15 cellular contexts compared by ENCODE assay signal in the genomic region with DNA sequence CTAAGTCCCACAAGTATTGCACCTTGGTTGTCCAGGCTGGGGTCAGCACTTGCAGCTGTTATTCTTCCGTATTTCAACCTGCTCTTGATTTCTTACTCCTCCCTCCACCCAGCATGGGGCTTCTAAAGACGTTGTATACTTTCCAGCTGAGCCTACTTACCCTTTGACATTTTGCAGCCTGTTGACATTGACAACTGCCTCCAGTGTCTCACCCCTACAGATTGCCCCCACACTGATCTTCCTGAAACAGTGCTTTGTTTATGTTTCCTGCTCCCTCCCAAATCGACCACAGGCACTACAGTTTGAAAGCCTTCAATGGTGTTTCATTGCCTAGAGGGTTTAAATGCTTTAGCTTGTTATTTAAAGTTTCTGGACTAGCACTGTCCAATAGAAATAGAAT. TPM values are rescaled to one million over a fixed set of nuclear protein-coding genes. Genes with fewer than 3 reads are reported as not detected.
DNase-seq lines count a peak whose midpoint lies in the region; ATAC-seq and TF ChIP-seq lines count a peak whose summit lies in the region.
"Had no signal": no experiment of that assay in that cellular context is flagged by ENCODE, and none has a peak within 500 bp of the region (broad histone marks: within the 10 kb centered on the region; RNA-seq: fewer than 3 reads in every experiment).

No MANE protein-coding gene starts in this region.

- H3K27ac ChIP-seq in DND-41 (ENCODE audit: low read length) (no peak overlapping the region), OCI-LY1 (ENCODE audit: low read depth, low read length, poor library complexity, severe bottlenecking) (peak overlapping the region; percentile 97), breast epithelium (no peak overlapping the region)
- H3K27ac ChIP-seq: body of pancreas had no signal

- H4K20me1 ChIP-seq in DND-41 (ENCODE audit: insufficient read depth, low read length) (peaks cover 65% of the 10 kb centered on the region), OCI-LY1 (ENCODE audit: insufficient read depth, low read length) (no peaks in the 10 kb centered on the region)

- TF ChIP-seq CTCF in DND-41 (IDR thresholded peaks at IDR 0.05; ENCODE audit: borderline replicate concordance, extremely low read depth, low read length, poor library complexity, severe bottlenecking) = no peak
- no peak for TF ChIP-seq CTCF in OCI-LY1 (IDR thresholded peaks at IDR 0.05; ENCODE audit: low read length)
- no peak for TF ChIP-seq CTCF in endothelial cell (IDR thresholded peaks at IDR 0.05; ENCODE audit: unreplicated experiment)
- no peak for TF ChIP-seq CTCF in breast epithelium (IDR thresholded peaks at IDR 0.05)

- intact Hi-C loops in breast epithelium (cut with DNase I; ENCODE audit: low total_unique reads) = no loop called here

- H3K9ac ChIP-seq in DND-41 (ENCODE audit: low read depth, low read length) = no peak overlapping the region
- peak overlapping the region; percentile 44; the same call in 1 of the 2 replicates for H3K9ac ChIP-seq in OCI-LY1 (ENCODE audit: low read length)

- H3K4me3 Mint-ChIP-seq in endothelial cell (ENCODE audit: unreplicated experiment) = peak overlapping the region; percentile 33

- H3K79me2 ChIP-seq in DND-41 (ENCODE audit: insufficient read depth, low read length) (peaks cover 97% of the 10 kb centered on the region), OCI-LY1 (ENCODE audit: insufficient read depth, low read length) (peaks cover 68% of the 10 kb centered on the region)

- H3K27me3 ChIP-seq in DND-41 (ENCODE audit: insufficient read depth, low read length, poor library complexity) = no peaks in the 10 kb centered on the region
- H3K27me3 ChIP-seq in OCI-LY1 (ENCODE audit: insufficient read depth, low read length) = no peaks in the 10 kb centered on the region
- H3K27me3 ChIP-seq in breast epithelium = no peaks in the 10 kb centered on the region
- H3K27me3 ChIP-seq: body of pancreas, heart right ventricle had no signal

- H2AFZ ChIP-seq in DND-41 (ENCODE audit: low read depth, low read length) (no peak overlapping the region), OCI-LY1 (ENCODE audit: low read length) (no peak overlapping the region)

- 0 out of 2 replicates have a peak, but pooled peaks cover 2% of the 10 kb centered on the region for H3F3A ChIP-seq in OCI-LY1 (ENCODE audit: insufficient read depth, low read length)

- H3K9me3 Mint-ChIP-seq in endothelial cell (ENCODE audit: unreplicated experiment) = no peaks in the 10 kb centered on the region

- peak overlapping the region; percentile 43 for H3K27ac Mint-ChIP-seq in endothelial cell (ENCODE audit: unreplicated experiment)

- H3K4me2 ChIP-seq in DND-41 (ENCODE audit: insufficient read depth, low read length) = no peak overlapping the region
- H3K4me2 ChIP-seq in OCI-LY1 (ENCODE audit: low read length) = peak overlapping the region; percentile 59

- H3K9me2 ChIP-seq in OCI-LY1 (ENCODE audit: low read depth, low read length) = no peaks in the 10 kb centered on the region

- ATAC-seq in DND-41 (ENCODE audit: insufficient read depth, low read depth) (peak; percentile 62), GM19324 (IDR thresholded peaks at IDR 0.05; ENCODE audit: low FRiP score, unreplicated experiment) (no peak), HG03460 (IDR thresholded peaks at IDR 0.05; ENCODE audit: unreplicated experiment) (no peak)
- ATAC-seq: body of pancreas, heart right ventricle, left ventricle myocardium superior had no signal

- DNase-seq in Ammon's horn (ENCODE audit: low spot score) = peak; percentile 34
- peak; percentile 40 for DNase-seq in DND-41
- no peak for DNase-seq in endothelial cell (ENCODE audit: low spot score)
- DNase-seq in breast epithelium (ENCODE audit: low spot score in 2 of 2) = no peak
- DNase-seq in medulla oblongata (ENCODE audit: extremely low spot score) = no peak
- DNase-seq: body of pancreas; C1 segment of cervical spinal cord; heart right ventricle; left ventricle myocardium superior; NCI-H1436 treated with DMSO at 0.1 percent for 48 hours; stimulated activated CD4-positive, alpha-beta T cell treated with anti-CD3 and anti-CD28 coated beads, Interleukin-15, amount 100 ng/mL, for 24 hours had no signal

- H3K36me3 Mint-ChIP-seq in endothelial cell (ENCODE audit: low read depth, unreplicated experiment) = no peaks in the 10 kb centered on the region

- no peaks in the 10 kb centered on the region for H3K9me3 ChIP-seq in DND-41 (ENCODE audit: insufficient read depth, low read length, severe bottlenecking)
- no peaks in the 10 kb centered on the region for H3K9me3 ChIP-seq in OCI-LY1 (ENCODE audit: low read length)
- no peaks in the 10 kb centered on the region for H3K9me3 ChIP-seq in breast epithelium
- H3K9me3 ChIP-seq: body of pancreas, heart right ventricle had no signal

- no peak for TF ChIP-seq POLR2A in breast epithelium (IDR thresholded peaks at IDR 0.05)

- H3K4me1 Mint-ChIP-seq in endothelial cell (ENCODE audit: unreplicated experiment) = peaks cover 33% of the 10 kb centered on the region

- H3K27me3 Mint-ChIP-seq in endothelial cell (ENCODE audit: unreplicated experiment) = peaks cover 2% of the 10 kb centered on the region

- H3K4me3 ChIP-seq in DND-41 (ENCODE audit: low read depth in 1 of 2, low read length in 2 of 2) = no peak overlapping the region
- peak overlapping the region; percentile 24 for H3K4me3 ChIP-seq in OCI-LY1 (ENCODE audit: low read depth, low read length, poor library complexity, severe bottlenecking)
- no peak overlapping the region for H3K4me3 ChIP-seq in breast epithelium
- H3K4me3 ChIP-seq: body of pancreas, heart right ventricle had no signal

- H3K36me3 ChIP-seq in DND-41 (ENCODE audit: insufficient read depth, low read length) = no peaks in the 10 kb centered on the region
- no peaks in the 10 kb centered on the region for H3K36me3 ChIP-seq in OCI-LY1 (ENCODE audit: insufficient read depth, low read length)
- no peaks in the 10 kb centered on the region for H3K36me3 ChIP-seq in breast epithelium
- H3K36me3 ChIP-seq: heart right ventricle had no signal

- H3K4me1 ChIP-seq in DND-41 (ENCODE audit: insufficient read depth, low read length) (peaks cover 33% of the 10 kb centered on the region), OCI-LY1 (ENCODE audit: insufficient read depth, low read length, severe bottlenecking) (peaks cover 94% of the 10 kb centered on the region), breast epithelium (peaks cover 0 to 7% of the 10 kb centered on the region in 2 donors)

RNA-seq across cellular contexts. Expression of gene FAM83F, which starts 56.6 kb away (rescaled TPM):
- total RNA-seq in endothelial cell (ENCODE audit: unreplicated experiment) = 3.5 TPM
- total RNA-seq in breast epithelium = 10 to 100 TPM in 1 of 3 donors, 1 to 10 TPM in 2; 4.5 to 15.5 (median 7.5) TPM
- total RNA-seq: endothelial cell of umbilical vein had no signal

Comparison
In these comparisons a context has a peak if more than half of its experiments do, and no peak if none do; other contexts are left out.
1. DNase-seq: peak in Ammon's horn (single experiment) and DND-41 (single experiment); none in endothelial cell (single experiment), breast epithelium (0 of 2) and medulla oblongata (single experiment).